ENCODE assay signal across 8 cellular contexts in the genomic region with DNA sequence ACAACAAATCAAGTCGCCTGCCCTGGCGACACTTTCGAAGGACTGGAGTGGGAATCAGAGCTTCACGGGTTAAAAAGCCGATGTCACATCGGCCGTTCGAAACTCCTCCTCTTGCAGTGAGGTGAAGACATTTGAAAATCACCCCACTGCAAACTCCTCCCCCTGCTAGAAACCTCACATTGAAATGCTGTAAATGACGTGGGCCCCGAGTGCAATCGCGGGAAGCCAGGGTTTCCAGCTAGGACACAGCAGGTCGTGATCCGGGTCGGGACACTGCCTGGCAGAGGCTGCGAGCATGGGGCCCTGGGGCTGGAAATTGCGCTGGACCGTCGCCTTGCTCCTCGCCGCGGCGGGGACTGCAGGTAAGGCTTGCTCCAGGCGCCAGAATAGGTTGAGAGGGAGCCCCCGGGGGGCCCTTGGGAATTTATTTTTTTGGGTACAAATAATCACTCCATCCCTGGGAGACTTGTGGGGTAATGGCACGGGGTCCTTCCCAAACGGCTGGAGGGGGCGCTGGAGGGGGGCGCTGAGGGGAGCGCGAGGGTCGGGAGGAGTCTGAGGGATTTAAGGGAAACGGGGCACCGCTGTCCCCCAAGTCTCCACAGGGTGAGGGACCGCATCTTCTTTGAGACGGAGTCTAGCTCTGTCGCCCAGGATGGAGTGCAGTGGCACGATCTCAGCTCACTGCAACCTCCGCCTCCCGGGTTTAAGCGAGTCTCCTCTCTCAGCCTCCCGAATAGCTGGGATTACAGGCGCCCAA. TPM values are rescaled to one million over a fixed set of nuclear protein-coding genes. Genes with fewer than 3 reads are reported as not detected.
DNase-seq lines count a peak whose midpoint lies in the region; ATAC-seq, FAIRE-seq and TF ChIP-seq lines count a peak whose summit lies in the region.

A gene (plus strand): TSS at position 210 of the 760 bp plus-strand sequence. CDS start 86 bp downstream, at position 296.

- no peak for TF ChIP-seq CTCF in NB4 (IDR thresholded peaks at IDR 0.05; ENCODE audit: low read depth, low read length)
- no peak for TF ChIP-seq CTCF in neural progenitor cell (IDR thresholded peaks at IDR 0.05)

- ATAC-seq in SK-N-SH treated with all-trans-retinoic acid at 6 μM for 48 hours: peak; percentile 61
- ATAC-seq in GM21423 (IDR thresholded peaks at IDR 0.05; ENCODE audit: unreplicated experiment): no peak

- DNase-seq in GM12891 (ENCODE audit: insufficient read length, low spot score): peak; percentile 60
- DNase-seq in NB4 (ENCODE audit: low read depth): peak; percentile 94
- DNase-seq in activated naive CD4-positive, alpha-beta T cell treated with anti-CD3 and anti-CD28 coated beads for 36 hours: peak; percentile 92
- DNase-seq in frontal cortex (ENCODE audit: low spot score in 2 of 2): peak in 1 of 2 donors; percentile 66
- DNase-seq in neural progenitor cell (ENCODE audit: low spot score): peak; percentile 91
- peak; percentile 93 for DNase-seq in stromal cell of bone marrow (ENCODE audit: low read depth)

- peaks cover 45% of the 10 kb centered on the region for H3K4me1 Mint-ChIP-seq in activated naive CD4-positive, alpha-beta T cell treated with anti-CD3 and anti-CD28 coated beads for 36 hours (ENCODE audit: low read depth)
- peaks cover 30% of the 10 kb centered on the region for H3K4me1 Mint-ChIP-seq in neural progenitor cell

- TF ChIP-seq POLR2A in GM12891 (IDR thresholded peaks at IDR 0.05; ENCODE audit: low read depth, low read length): peak; percentile 80
- TF ChIP-seq POLR2A in NB4 (IDR thresholded peaks at IDR 0.05; ENCODE audit: extremely low read depth, insufficient read length): peak; percentile 91

- peaks cover 29% of the 10 kb centered on the region for H3K36me3 Mint-ChIP-seq in activated naive CD4-positive, alpha-beta T cell treated with anti-CD3 and anti-CD28 coated beads for 36 hours (ENCODE audit: low read depth)
- peaks cover 10% of the 10 kb centered on the region for H3K36me3 Mint-ChIP-seq in neural progenitor cell

- intact Hi-C loops in activated naive CD4-positive, alpha-beta T cell treated with anti-CD3 and anti-CD28 coated beads for 36 hours (cut with micrococcal nuclease): loop anchor here (1.0 to 10.0 kb wide), 10 partner anchors 66 to 1845 kb away; a partner anchor contains a TSS

- peak within 1 kb of the TSS; percentile 70 for H3K4me2 ChIP-seq in neural progenitor cell

- H3K4me3 ChIP-seq in NB4 (ENCODE audit: low read depth, low read length) (peak within 1 kb of the TSS; percentile 83), neural progenitor cell (peak within 1 kb of the TSS; percentile 93)

- peak; percentile 84 for FAIRE-seq in GM12891 (lab: Jason Lieb, UNC)
- FAIRE-seq in frontal cortex (lab: Jason Lieb, UNC): no peak

- CTCF ChIA-PET in activated naive CD4-positive, alpha-beta T cell treated with anti-CD3 and anti-CD28 coated beads for 36 hours (lab: Charles Lee): interaction anchor here (0.6 to 0.9 kb wide), 3 partner anchors 37 to 162 kb away, joined by 3 to 6 read pairs (median 4); no protein-coding TSS in a partner anchor

- peaks cover 29% of the 10 kb centered on the region for H3K4me1 ChIP-seq in neural progenitor cell

- H3K9me3 Mint-ChIP-seq in activated naive CD4-positive, alpha-beta T cell treated with anti-CD3 and anti-CD28 coated beads for 36 hours: no peaks in the 10 kb centered on the region
- no peaks in the 10 kb centered on the region for H3K9me3 Mint-ChIP-seq in neural progenitor cell

- peak within 1 kb of the TSS; percentile 94 for H3K4me3 Mint-ChIP-seq in activated naive CD4-positive, alpha-beta T cell treated with anti-CD3 and anti-CD28 coated beads for 36 hours
- H3K4me3 Mint-ChIP-seq in neural progenitor cell: peak within 1 kb of the TSS; percentile 94

- peaks cover 28% of the 10 kb centered on the region for H3F3A ChIP-seq in neural progenitor cell (ENCODE audit: low read depth)

- H3K79me2 ChIP-seq in neural progenitor cell (ENCODE audit: low read depth): peaks cover 51% of the 10 kb centered on the region

- H3K27ac ChIP-seq in neural progenitor cell: peak within 1 kb of the TSS; percentile 97

- no peaks in the 10 kb centered on the region for H3K27me3 Mint-ChIP-seq in activated naive CD4-positive, alpha-beta T cell treated with anti-CD3 and anti-CD28 coated beads for 36 hours (ENCODE audit: low read depth)
- peaks cover 7% of the 10 kb centered on the region for H3K27me3 Mint-ChIP-seq in neural progenitor cell (ENCODE audit: insufficient read depth, low read depth)

- no peaks in the 10 kb centered on the region for H3K36me3 ChIP-seq in neural progenitor cell

- peaks cover 39% of the 10 kb centered on the region for H4K20me1 ChIP-seq in neural progenitor cell (ENCODE audit: low read depth)

- peak within 1 kb of the TSS; percentile 50 for H2AFZ ChIP-seq in neural progenitor cell (replicated peaks)

- H3K9ac ChIP-seq in neural progenitor cell: peak within 1 kb of the TSS; percentile 83

- H3K27me3 ChIP-seq in neural progenitor cell: no peaks in the 10 kb centered on the region

- no peaks in the 10 kb centered on the region for H3K9me3 ChIP-seq in neural progenitor cell (ENCODE audit: low read depth)

- H3K27ac Mint-ChIP-seq in activated naive CD4-positive, alpha-beta T cell treated with anti-CD3 and anti-CD28 coated beads for 36 hours: peak within 1 kb of the TSS; percentile 99
- H3K27ac Mint-ChIP-seq in neural progenitor cell: peak within 1 kb of the TSS; percentile 98

TF ChIP-seq in GM12891, 5 proteins besides CTCF, POLR2A, EP300 and RAD21:
- TF ChIP-seq SPI1 (IDR thresholded peaks at IDR 0.05; ENCODE audit: low read depth, low read length): no peak
- peak; percentile 78 for TF ChIP-seq POLR2AphosphoS5 (IDR thresholded peaks at IDR 0.05; ENCODE audit: low read depth, low read length)
- TF ChIP-seq PAX5 (IDR thresholded peaks at IDR 0.05; ENCODE audit: insufficient read depth, low read length, severe bottlenecking): no peak
- peak; percentile 73; the same call in 1 of the 2 replicates for TF ChIP-seq POU2F2 (IDR thresholded peaks at IDR 0.05; ENCODE audit: low read depth, low read length)
- peak; percentile 55; the same call in 1 of the 2 replicates for TF ChIP-seq TAF1 (IDR thresholded peaks at IDR 0.05; ENCODE audit: low read depth, low read length)

TF ChIP-seq in SK-N-SH treated with all-trans-retinoic acid at 6 μM for 48 hours, 23 proteins besides CTCF, POLR2A, EP300 and RAD21 (continues in another document):
- TF ChIP-seq SNAI2 (CRISPR knock-in tag; IDR thresholded peaks at IDR 0.05) (no peak), ZNF8 (CRISPR knock-in tag; IDR thresholded peaks at IDR 0.05) (no peak), PPARA (CRISPR knock-in tag; IDR thresholded peaks at IDR 0.05; ENCODE audit: borderline replicate concordance) (no peak)
- TF ChIP-seq, protein P1, sequence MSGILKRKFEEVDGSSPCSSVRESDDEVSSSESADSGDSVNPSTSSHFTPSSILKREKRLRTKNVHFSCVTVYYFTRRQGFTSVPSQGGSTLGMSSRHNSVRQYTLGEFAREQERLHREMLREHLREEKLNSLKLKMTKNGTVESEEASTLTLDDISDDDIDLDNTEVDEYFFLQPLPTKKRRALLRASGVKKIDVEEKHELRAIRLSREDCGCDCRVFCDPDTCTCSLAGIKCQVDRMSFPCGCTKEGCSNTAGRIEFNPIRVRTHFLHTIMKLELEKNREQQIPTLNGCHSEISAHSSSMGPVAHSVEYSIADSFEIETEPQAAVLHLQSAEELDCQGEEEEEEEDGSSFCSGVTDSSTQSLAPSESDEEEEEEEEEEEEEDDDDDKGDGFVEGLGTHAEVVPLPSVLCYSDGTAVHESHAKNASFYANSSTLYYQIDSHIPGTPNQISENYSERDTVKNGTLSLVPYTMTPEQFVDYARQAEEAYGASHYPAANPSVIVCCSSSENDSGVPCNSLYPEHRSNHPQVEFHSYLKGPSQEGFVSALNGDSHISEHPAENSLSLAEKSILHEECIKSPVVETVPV (CRISPR knock-in tag; IDR thresholded peaks at IDR 0.05): no peak
- TF ChIP-seq, protein P2, sequence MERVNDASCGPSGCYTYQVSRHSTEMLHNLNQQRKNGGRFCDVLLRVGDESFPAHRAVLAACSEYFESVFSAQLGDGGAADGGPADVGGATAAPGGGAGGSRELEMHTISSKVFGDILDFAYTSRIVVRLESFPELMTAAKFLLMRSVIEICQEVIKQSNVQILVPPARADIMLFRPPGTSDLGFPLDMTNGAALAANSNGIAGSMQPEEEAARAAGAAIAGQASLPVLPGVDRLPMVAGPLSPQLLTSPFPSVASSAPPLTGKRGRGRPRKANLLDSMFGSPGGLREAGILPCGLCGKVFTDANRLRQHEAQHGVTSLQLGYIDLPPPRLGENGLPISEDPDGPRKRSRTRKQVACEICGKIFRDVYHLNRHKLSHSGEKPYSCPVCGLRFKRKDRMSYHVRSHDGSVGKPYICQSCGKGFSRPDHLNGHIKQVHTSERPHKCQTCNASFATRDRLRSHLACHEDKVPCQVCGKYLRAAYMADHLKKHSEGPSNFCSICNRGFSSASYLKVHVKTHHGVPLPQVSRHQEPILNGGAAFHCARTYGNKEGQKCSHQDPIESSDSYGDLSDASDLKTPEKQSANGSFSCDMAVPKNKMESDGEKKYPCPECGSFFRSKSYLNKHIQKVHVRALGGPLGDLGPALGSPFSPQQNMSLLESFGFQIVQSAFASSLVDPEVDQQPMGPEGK (CRISPR knock-in tag; IDR thresholded peaks at IDR 0.05; ENCODE audit: borderline replicate concordance): peak; percentile 54; the same call in 1 of the 2 replicates

RNA-seq across cellular contexts. Expression of the gene that starts here (rescaled TPM):
- polyA plus RNA-seq in GM12891 (2012; ENCODE audit: low read depth, missing spikeins): 10.6 TPM
- 10 to 100 TPM; 64.2 to 64.9 TPM for total RNA-seq in activated naive CD4-positive, alpha-beta T cell treated with anti-CD3 and anti-CD28 coated beads for 36 hours
- total RNA-seq in frontal cortex: 28.5 TPM
- total RNA-seq in neural progenitor cell (ENCODE audit: low replicate concordance): 39.3 and 78.0 TPM in 2 replicates
